17 cellular contexts compared by ENCODE assay signal in genomic region chr3:4778119-4778518, GRCh38.
DNase-seq lines count a peak whose midpoint lies in the region; ATAC-seq, FAIRE-seq and TF ChIP-seq lines count a peak whose summit lies in the region.
"Had no signal": no experiment of that assay in that cellular context is flagged by ENCODE, and none has a peak within 500 bp of the region (broad histone marks: within the 10 kb centered on the region; RNA-seq: fewer than 3 reads in every experiment).

No MANE protein-coding gene starts in this region.

- no peaks in the 10 kb centered on the region for H3K36me3 ChIP-seq in PC-9 (ENCODE audit: low read depth)
- H3K36me3 ChIP-seq in mammary epithelial cell (ENCODE audit: insufficient read depth, low read length), result no peaks in the 10 kb centered on the region
- H3K36me3 ChIP-seq in keratinocyte (ENCODE audit: control insufficient read depth in 2 of 2, extremely low read depth in 1 of 2, insufficient read depth in 2 of 2, low read length in 2 of 2), result no peaks in the 10 kb centered on the region

- H3F3A ChIP-seq in PC-9 (ENCODE audit: insufficient read depth, low read depth), result peaks cover 4% of the 10 kb centered on the region; the same call in 1 of the 2 replicates

- H3K4me2 ChIP-seq in PC-9, result no peak overlapping the region
- H3K4me2 ChIP-seq in mammary epithelial cell (ENCODE audit: insufficient read depth, low read depth, low read length), result peak overlapping the region; percentile 54
- peak overlapping the region; percentile 2 for H3K4me2 ChIP-seq in keratinocyte (ENCODE audit: control insufficient read depth, extremely low read depth, insufficient read depth, low read depth, low read length)

- no peak overlapping the region for H3K4me3 Mint-ChIP-seq in activated naive CD8-positive, alpha-beta T cell treated with anti-CD3 and anti-CD28 coated beads for 36 hours
- H3K4me3 Mint-ChIP-seq in activated naive CD8-positive, alpha-beta T cell treated with anti-CD3 and anti-CD28 coated beads, Interleukin-2, amount 50 U/mL, for 24 hours, result no peak overlapping the region

- no peaks in the 10 kb centered on the region for H3K27me3 ChIP-seq in PC-9 (ENCODE audit: insufficient read depth, low read depth)
- no peaks in the 10 kb centered on the region for H3K27me3 ChIP-seq in mammary epithelial cell (ENCODE audit: insufficient read depth, low read length)
- H3K27me3 ChIP-seq in keratinocyte (ENCODE audit: control insufficient read depth, extremely low read depth, insufficient read depth, low read length), result no peaks in the 10 kb centered on the region
- H3K27me3 ChIP-seq: BE2C had no signal

- H3K9me3 ChIP-seq in PC-9 (ENCODE audit: insufficient read depth, low read depth), result no peaks in the 10 kb centered on the region
- H3K9me3 ChIP-seq in mammary epithelial cell (replicated peaks; ENCODE audit: insufficient read depth, low read length), result no peaks in the 10 kb centered on the region
- no peaks in the 10 kb centered on the region for H3K9me3 ChIP-seq in keratinocyte (ENCODE audit: control insufficient read depth, low read depth, low read length)
- H3K9me3 ChIP-seq: BE2C had no signal

- DNase-seq in activated naive CD8-positive, alpha-beta T cell treated with anti-CD3 and anti-CD28 coated beads for 36 hours, result no peak
- no peak for DNase-seq in activated naive CD8-positive, alpha-beta T cell treated with anti-CD3 and anti-CD28 coated beads, Interleukin-2, amount 50 U/mL, for 24 hours
- DNase-seq in PC-9 (no peak), mammary epithelial cell (peak; percentile 79), keratinocyte (ENCODE audit: low read depth, low spot score) (no peak), SW480 (ENCODE audit: low spot score) (no peak), NCI-H774 (lab: John Stamatoyannopoulos, UW) (no peak)
- DNase-seq: BE2C; CD4-positive, alpha-beta memory T cell; DMS79 treated with DMSO at 0.1 percent for 48 hours; GM23248; Karpas-422; NCI-H1930; NCI-H524 had no signal

- H3K4me3 ChIP-seq in PC-9 (no peak overlapping the region), mammary epithelial cell (replicated peaks in 1 of 3; ENCODE audit: insufficient read depth in 1 of 3, low read depth in 2 of 3, low read length in 3 of 3) (no peak overlapping the region), keratinocyte (ENCODE audit: control insufficient read depth in 2 of 3, extremely low read depth in 1 of 3, insufficient read depth in 2 of 3, low read depth in 1 of 3, low read length in 3 of 3) (no peak overlapping the region)
- H3K4me3 ChIP-seq: GM23248 had no signal

- no peaks in the 10 kb centered on the region for H4K20me1 ChIP-seq in PC-9 (ENCODE audit: insufficient read depth)
- H4K20me1 ChIP-seq in mammary epithelial cell (ENCODE audit: insufficient read depth, low read length), result no peaks in the 10 kb centered on the region
- no peaks in the 10 kb centered on the region for H4K20me1 ChIP-seq in keratinocyte (ENCODE audit: control insufficient read depth, extremely low read depth, insufficient read depth, low read length)

- peaks cover 50% of the 10 kb centered on the region for H3K36me3 Mint-ChIP-seq in activated naive CD8-positive, alpha-beta T cell treated with anti-CD3 and anti-CD28 coated beads for 36 hours
- peaks cover 70% of the 10 kb centered on the region for H3K36me3 Mint-ChIP-seq in activated naive CD8-positive, alpha-beta T cell treated with anti-CD3 and anti-CD28 coated beads, Interleukin-2, amount 50 U/mL, for 24 hours (ENCODE audit: low read depth)

- H3K4me1 Mint-ChIP-seq in activated naive CD8-positive, alpha-beta T cell treated with anti-CD3 and anti-CD28 coated beads for 36 hours, result peaks cover 45% of the 10 kb centered on the region
- H3K4me1 Mint-ChIP-seq in activated naive CD8-positive, alpha-beta T cell treated with anti-CD3 and anti-CD28 coated beads, Interleukin-2, amount 50 U/mL, for 24 hours, result peaks cover 44% of the 10 kb centered on the region

- no peaks in the 10 kb centered on the region for H3K9me1 ChIP-seq in keratinocyte (ENCODE audit: control insufficient read depth, extremely low read depth, insufficient read depth, low read length)

- FAIRE-seq in keratinocyte (lab: Jason Lieb, UNC), result peak; percentile 80
- FAIRE-seq: D721Med, G401.6 had no signal

- H3K27me3 Mint-ChIP-seq in activated naive CD8-positive, alpha-beta T cell treated with anti-CD3 and anti-CD28 coated beads for 36 hours, result no peaks in the 10 kb centered on the region
- no peaks in the 10 kb centered on the region for H3K27me3 Mint-ChIP-seq in activated naive CD8-positive, alpha-beta T cell treated with anti-CD3 and anti-CD28 coated beads, Interleukin-2, amount 50 U/mL, for 24 hours
- H3K27me3 Mint-ChIP-seq: CD4-positive, alpha-beta memory T cell had no signal

- no peaks in the 10 kb centered on the region for H3K9me2 ChIP-seq in PC-9 (ENCODE audit: insufficient read depth)

- WGBS in mammary epithelial cell (ENCODE audit: low coverage, missing lambda C conversion rate), result 5% methylated on average over 2 of the region's 2 CpGs

- H3K27ac ChIP-seq in PC-9, result peak overlapping the region; percentile 72; the same call in 1 of the 2 replicates
- peak overlapping the region; percentile 39 for H3K27ac ChIP-seq in mammary epithelial cell (ENCODE audit: insufficient read depth, low read depth, low read length)
- peak overlapping the region; percentile 68 for H3K27ac ChIP-seq in keratinocyte (ENCODE audit: control insufficient read depth, insufficient read depth, low read length)
- H3K27ac ChIP-seq: GM23248 had no signal

- H3K4me1 ChIP-seq in PC-9 (replicated peaks; ENCODE audit: insufficient read depth) (peaks cover 14% of the 10 kb centered on the region), mammary epithelial cell (ENCODE audit: insufficient read depth, low read length) (peaks cover 29% of the 10 kb centered on the region), keratinocyte (ENCODE audit: control insufficient read depth, extremely low read depth, insufficient read depth, low read length) (peaks cover 27% of the 10 kb centered on the region)
- H3K4me1 ChIP-seq: BE2C had no signal

- no peaks in the 10 kb centered on the region for H3K9me3 Mint-ChIP-seq in activated naive CD8-positive, alpha-beta T cell treated with anti-CD3 and anti-CD28 coated beads for 36 hours
- no peaks in the 10 kb centered on the region for H3K9me3 Mint-ChIP-seq in activated naive CD8-positive, alpha-beta T cell treated with anti-CD3 and anti-CD28 coated beads, Interleukin-2, amount 50 U/mL, for 24 hours
- H3K9me3 Mint-ChIP-seq: CD4-positive, alpha-beta memory T cell had no signal

- TF ChIP-seq CTCF in PC-9 (conservative IDR thresholded peaks at IDR 0.05) (no peak), mammary epithelial cell (conservative IDR thresholded peaks at IDR 0.05 in 1 of 2, IDR thresholded peaks at IDR 0.05 in 1 of 2; ENCODE audit: extremely low read depth in 1 of 2, insufficient read depth in 1 of 2, low read depth in 1 of 2, low read length in 2 of 2) (no peak), keratinocyte (optimal IDR thresholded peaks at IDR 0.05 in 1 of 3, IDR thresholded peaks at IDR 0.05 in 1 of 3, conservative IDR thresholded peaks at IDR 0.05 in 1 of 3; ENCODE audit: extremely low read depth in 1 of 3, insufficient read depth in 2 of 3, low read length in 3 of 3) (no peak)

- H3K79me2 ChIP-seq in PC-9 (ENCODE audit: low read depth) (no peaks in the 10 kb centered on the region), mammary epithelial cell (ENCODE audit: insufficient read depth, low read length) (no peaks in the 10 kb centered on the region), keratinocyte (ENCODE audit: control insufficient read depth, insufficient read depth, low read length) (no peaks in the 10 kb centered on the region)

- H3K9ac ChIP-seq in mammary epithelial cell (ENCODE audit: insufficient read depth, low read length) (no peak overlapping the region), keratinocyte (ENCODE audit: control insufficient read depth, extremely low read depth, insufficient read depth, low read length) (no peak overlapping the region)
- H3K9ac ChIP-seq: GM23248 had no signal

- peak overlapping the region; percentile 95 for H3K27ac Mint-ChIP-seq in activated naive CD8-positive, alpha-beta T cell treated with anti-CD3 and anti-CD28 coated beads for 36 hours
- no peak overlapping the region for H3K27ac Mint-ChIP-seq in activated naive CD8-positive, alpha-beta T cell treated with anti-CD3 and anti-CD28 coated beads, Interleukin-2, amount 50 U/mL, for 24 hours

- ATAC-seq in activated naive CD8-positive, alpha-beta T cell treated with anti-CD3 and anti-CD28 coated beads, Interleukin-2, amount 50 U/mL, for 24 hours, result no peak
- ATAC-seq: HCT116 had no signal

- dilution Hi-C loops in mammary epithelial cell (cut with HindIII; ENCODE audit: low sequenced_read_pairs), result no loop called here
- dilution Hi-C loops in keratinocyte (cut with MboI; ENCODE audit: extremely low pct_ligation_motif_present, low sequenced_read_pairs), result no loop called here

- in situ Hi-C loops in mammary epithelial cell (cut with MboI; ENCODE audit: low sequenced_read_pairs in 2 of 2), result no loop called here

- H2AFZ ChIP-seq in PC-9 (no peak overlapping the region), mammary epithelial cell (ENCODE audit: low read depth, low read length) (peak overlapping the region; percentile 46), keratinocyte (ENCODE audit: control insufficient read depth, low read length) (no peak overlapping the region)
- H2AFZ ChIP-seq: GM23248 had no signal

- BruUV-seq in PC-9 (replicated peaks; lab: Mats Ljungman, UMichigan), result no TSS peak
- BruUV-seq in mammary epithelial cell (replicated peaks; lab: Mats Ljungman, UMichigan), result no TSS peak

- CTCF ChIA-PET in PC-9 (lab: Charles Lee) (no interaction called here), mammary epithelial cell (lab: Charles Lee; ENCODE audit: low non-redundant PET) (interaction anchor here (0.6 kb wide), 1 partner anchor 248 kb away, joined by 3 read pairs; no protein-coding TSS in a partner anchor)

- POLR2A ChIA-PET in PC-9 (lab: Charles Lee; ENCODE audit: unreplicated experiment), result no interaction called here

- intact Hi-C loops in PC-9 (cut with micrococcal nuclease; ENCODE audit: unreplicated experiment), result no loop called here
- intact Hi-C loops in mammary epithelial cell (cut with micrococcal nuclease), result no loop called here
